ENCODE assay signal across 8 cellular contexts in genomic region chr16:4882633-4883285, GRCh38. TPM values are rescaled to one million over a fixed set of nuclear protein-coding genes. Genes with fewer than 3 reads are reported as not detected.
A peak's percentile ranks its signal among the peaks of the same experiment; 100 is the strongest.
DNase-seq lines count a peak whose midpoint lies in the region; ATAC-seq and TF ChIP-seq lines count a peak whose summit lies in the region.

No MANE protein-coding gene starts in this region.

- H3K4me3 ChIP-seq in astrocyte of the spinal cord (ENCODE audit: low read depth, low read length) (no peak overlapping the region), left lung (no peak overlapping the region), ascending aorta (no peak overlapping the region)

- DNase-seq in COLO668 (lab: John Stamatoyannopoulos, UW; ENCODE audit: unreplicated experiment) (peak; percentile 12), M059J (ENCODE audit: low read depth) (peak; percentile 99), astrocyte of the spinal cord (ENCODE audit: low read depth, low spot score) (peak; percentile 72), left lung (peak in 1 of 2 donors; percentile 68), ureter (ENCODE audit: low spot score) (no peak), AG20443 (ENCODE audit: low spot score) (no peak), ascending aorta (ENCODE audit: low spot score in 2 of 2) (no peak)

- H3K36me3 ChIP-seq in left lung (peaks cover 0 to 100% of the 10 kb centered on the region in 2 donors), ascending aorta (peaks cover 82 to 98% of the 10 kb centered on the region in 2 donors)

- ATAC-seq in left lung: peak; percentile 85
- ATAC-seq in HG03469 (IDR thresholded peaks at IDR 0.05; ENCODE audit: unreplicated experiment): no peak

- H3K27me3 ChIP-seq in left lung (no peaks in the 10 kb centered on the region), ascending aorta (no peaks in the 10 kb centered on the region)

- no peaks in the 10 kb centered on the region for H3K9me3 ChIP-seq in left lung
- H3K9me3 ChIP-seq in ascending aorta: no peaks in the 10 kb centered on the region

- TF ChIP-seq CTCF in astrocyte of the spinal cord (IDR thresholded peaks at IDR 0.05; ENCODE audit: low read depth, low read length): no peak
- no peak for TF ChIP-seq CTCF in left lung (IDR thresholded peaks at IDR 0.05)
- no peak for TF ChIP-seq CTCF in ascending aorta (IDR thresholded peaks at IDR 0.05)

- in situ Hi-C loops in astrocyte of the spinal cord (cut with HindIII; ENCODE audit: low sequenced_read_pairs): no loop called here

- peak overlapping the region in 1 of 2 donors; percentile 16 for H3K27ac ChIP-seq in left lung
- H3K27ac ChIP-seq in ascending aorta: no peak overlapping the region

- H3K4me1 ChIP-seq in left lung: no peaks in the 10 kb centered on the region
- H3K4me1 ChIP-seq in ascending aorta: no peaks in the 10 kb centered on the region

- intact Hi-C loops in left lung (cut with DNase I) (no loop called here), ascending aorta (cut with DNase I) (no loop called here)

RNA-seq across cellular contexts. Expression of gene UBN1, which starts 35.5 kb away (rescaled TPM):
- 22.8 and 48.3 TPM in 2 replicates for total RNA-seq in M059J (2014; rRNA removed; shearing (Covaris generic))
- 10 to 100 TPM; 31.3 to 38.6 TPM for total RNA-seq in left lung
- 33.2 TPM for total RNA-seq in ureter
- total RNA-seq in ascending aorta: 31.8 TPM

RNA-seq across cellular contexts. Expression of gene GLYR1, which starts 35.7 kb away (rescaled TPM):
- total RNA-seq in M059J (2014; rRNA removed; shearing (Covaris generic)): 24.9 and 42.0 TPM in 2 replicates
- total RNA-seq in left lung (10 to 100 TPM; 88.9 to 95.5 TPM), ureter (120 TPM), ascending aorta (39.2 TPM)

RNA-seq across cellular contexts. Expression of gene PPL, which starts 54.2 kb away (rescaled TPM):
- total RNA-seq in M059J (2014; rRNA removed; shearing (Covaris generic)): 1.8 and 2.2 TPM in 2 replicates
- 10 to 100 TPM; 69.8 to 77.1 TPM for total RNA-seq in left lung
- 108 TPM for total RNA-seq in ureter
- 25.7 TPM for total RNA-seq in ascending aorta

Comparison
In these comparisons a context has a peak if more than half of its experiments do, and no peak if none do; other contexts are left out.
1. DNase-seq: peak in COLO668 (single experiment), M059J (single experiment) and astrocyte of the spinal cord (single experiment); none in ureter (single experiment), AG20443 (single experiment) and ascending aorta (0 of 2).